In the genomic region with DNA sequence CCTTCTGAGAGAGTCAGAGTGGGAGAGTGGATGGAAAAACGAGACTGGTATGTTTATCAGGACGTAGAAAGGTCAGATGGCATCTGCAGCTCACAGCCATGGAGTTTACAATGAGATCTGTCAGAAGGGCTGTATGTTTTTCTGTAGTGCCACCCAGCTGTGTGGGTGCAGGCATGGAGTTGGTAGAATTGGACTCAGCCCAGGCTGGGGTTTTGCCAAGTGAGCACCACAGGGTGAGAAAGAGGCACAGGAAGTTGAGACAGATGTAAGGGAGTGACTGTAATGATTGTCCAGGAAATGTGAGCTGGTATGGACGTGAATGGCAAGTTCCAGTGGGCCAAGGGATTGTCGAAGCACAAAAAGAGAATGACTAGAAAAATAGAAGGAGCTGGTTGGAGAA, we compare ENCODE assay signal across 8 cellular contexts. TPM values are rescaled to one million over a fixed set of nuclear protein-coding genes. Genes with fewer than 3 reads are reported as not detected.
A peak's percentile ranks its signal among the peaks of the same experiment; 100 is the strongest.
DNase-seq lines count a peak whose midpoint lies in the region; ATAC-seq and TF ChIP-seq lines count a peak whose summit lies in the region.

No MANE protein-coding gene starts in this region.

- no peaks in the 10 kb centered on the region for H3K27me3 ChIP-seq in HL-60 (ENCODE audit: insufficient read depth, poor library complexity, severe bottlenecking)

- peak overlapping the region; percentile 69 for H3K4me3 Mint-ChIP-seq in natural killer cell treated with Interleukin-12 subunit alpha and Interleukin-12 subunit beta and Interleukin-15 and Interleukin-18, amount 100 ng/mL, for 72 hours

- H3K27me3 Mint-ChIP-seq in natural killer cell treated with Interleukin-12 subunit alpha and Interleukin-12 subunit beta and Interleukin-15 and Interleukin-18, amount 100 ng/mL, for 72 hours = no peaks in the 10 kb centered on the region

- ATAC-seq in SK-N-SH treated with all-trans-retinoic acid at 6 μM for 48 hours (peak; percentile 11), HG03108 (IDR thresholded peaks at IDR 0.05; ENCODE audit: unreplicated experiment) (no peak), HG03469 (IDR thresholded peaks at IDR 0.05; ENCODE audit: unreplicated experiment) (no peak), GM21360 (IDR thresholded peaks at IDR 0.05; ENCODE audit: unreplicated experiment) (no peak)
- peak; percentile 78 for ATAC-seq in natural killer cell treated with Interleukin-12 subunit alpha and Interleukin-12 subunit beta and Interleukin-15 and Interleukin-18, amount 100 ng/mL, for 72 hours

- peak; percentile 18 for TF ChIP-seq CTCF in HL-60 (IDR thresholded peaks at IDR 0.05; ENCODE audit: insufficient read depth, low read length)

- DNase-seq in HL-60 (ENCODE audit: low read depth in 1 of 2, low spot score in 1 of 2) (peak in 1 of 2 experiments; percentile 92), caudate nucleus (lab: John Stamatoyannopoulos, UW) (peak in 56 of 61 donors; percentile 9 to 87 (median 66)), OCI-M1 (lab: John Stamatoyannopoulos, UW) (no peak)
- peak; percentile 77 for DNase-seq in natural killer cell treated with Interleukin-12 subunit alpha and Interleukin-12 subunit beta and Interleukin-15 and Interleukin-18, amount 100 ng/mL, for 72 hours (ENCODE audit: low spot score)

- no peaks in the 10 kb centered on the region for H3K9me3 Mint-ChIP-seq in natural killer cell treated with Interleukin-12 subunit alpha and Interleukin-12 subunit beta and Interleukin-15 and Interleukin-18, amount 100 ng/mL, for 72 hours

- H3K27ac Mint-ChIP-seq in natural killer cell treated with Interleukin-12 subunit alpha and Interleukin-12 subunit beta and Interleukin-15 and Interleukin-18, amount 100 ng/mL, for 72 hours = peak overlapping the region; percentile 78 to 86

- peaks cover 51 to 60% of the 10 kb centered on the region in 2 donors for H3K4me1 Mint-ChIP-seq in natural killer cell treated with Interleukin-12 subunit alpha and Interleukin-12 subunit beta and Interleukin-15 and Interleukin-18, amount 100 ng/mL, for 72 hours (ENCODE audit: low read depth in 2 of 2)

- no peak overlapping the region for H3K4me3 ChIP-seq in HL-60 (replicated peaks; ENCODE audit: insufficient read depth, low read length)

- no peaks in the 10 kb centered on the region for H3K36me3 Mint-ChIP-seq in natural killer cell treated with Interleukin-12 subunit alpha and Interleukin-12 subunit beta and Interleukin-15 and Interleukin-18, amount 100 ng/mL, for 72 hours

- H3K27ac ChIP-seq in HL-60 (replicated peaks) (peak overlapping the region; percentile 18), caudate nucleus (ENCODE audit: low read depth, low read length) (peak overlapping the region; percentile 84)

TF ChIP-seq in SK-N-SH treated with all-trans-retinoic acid at 6 μM for 48 hours, 23 proteins besides CTCF, POLR2A, EP300 and RAD21:
- TF ChIP-seq ISL1 (CRISPR knock-in tag; IDR thresholded peaks at IDR 0.05) (no peak), BACH2 (CRISPR knock-in tag; IDR thresholded peaks at IDR 0.05; ENCODE audit: borderline replicate concordance) (no peak), GLIS3 (CRISPR knock-in tag; IDR thresholded peaks at IDR 0.05) (no peak), ZFP30 (CRISPR knock-in tag; IDR thresholded peaks at IDR 0.05) (no peak), ZNF565 (CRISPR knock-in tag; conservative IDR thresholded peaks at IDR 0.05; ENCODE audit: low read depth) (no peak), ZNF8 (CRISPR knock-in tag; IDR thresholded peaks at IDR 0.05) (no peak), ARNTL (CRISPR knock-in tag; IDR thresholded peaks at IDR 0.05; ENCODE audit: borderline replicate concordance, low read depth) (no peak)
- TF ChIP-seq, protein P1, sequence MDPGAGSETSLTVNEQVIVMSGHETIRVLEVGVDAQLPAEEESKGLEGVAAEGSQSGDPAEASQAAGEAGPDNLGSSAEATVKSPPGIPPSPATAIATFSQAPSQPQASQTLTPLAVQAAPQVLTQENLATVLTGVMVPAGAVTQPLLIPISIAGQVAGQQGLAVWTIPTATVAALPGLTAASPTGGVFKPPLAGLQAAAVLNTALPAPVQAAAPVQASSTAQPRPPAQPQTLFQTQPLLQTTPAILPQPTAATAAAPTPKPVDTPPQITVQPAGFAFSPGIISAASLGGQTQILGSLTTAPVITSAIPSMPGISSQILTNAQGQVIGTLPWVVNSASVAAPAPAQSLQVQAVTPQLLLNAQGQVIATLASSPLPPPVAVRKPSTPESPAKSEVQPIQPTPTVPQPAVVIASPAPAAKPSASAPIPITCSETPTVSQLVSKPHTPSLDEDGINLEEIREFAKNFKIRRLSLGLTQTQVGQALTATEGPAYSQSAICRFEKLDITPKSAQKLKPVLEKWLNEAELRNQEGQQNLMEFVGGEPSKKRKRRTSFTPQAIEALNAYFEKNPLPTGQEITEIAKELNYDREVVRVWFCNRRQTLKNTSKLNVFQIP (CRISPR knock-in tag; IDR thresholded peaks at IDR 0.05; ENCODE audit: borderline replicate concordance, low read depth) = no peak

RNA-seq across cellular contexts. Expression of a gene that starts 9.1 kb away (rescaled TPM):
- total RNA-seq in natural killer cell treated with Interleukin-12 subunit alpha and Interleukin-12 subunit beta and Interleukin-15 and Interleukin-18, amount 100 ng/mL, for 72 hours = 100 to 1,000 TPM in 1 of 2 donors, 10 to 100 TPM in 1; 81.6 to 114 TPM

RNA-seq across cellular contexts. Expression of a gene that starts 9.6 kb away (rescaled TPM):
- 1 to 10 TPM; 2.9 TPM for total RNA-seq in natural killer cell treated with Interleukin-12 subunit alpha and Interleukin-12 subunit beta and Interleukin-15 and Interleukin-18, amount 100 ng/mL, for 72 hours

RNA-seq across cellular contexts. Expression of a gene that starts 36.6 kb away (rescaled TPM):
- total RNA-seq in natural killer cell treated with Interleukin-12 subunit alpha and Interleukin-12 subunit beta and Interleukin-15 and Interleukin-18, amount 100 ng/mL, for 72 hours = under 1 TPM in 1 of 2 donors, not detected in 1; 0.21 TPM

RNA-seq across cellular contexts. Expression of a gene that starts 56.2 kb away (rescaled TPM):
- under 1 TPM in 1 of 2 donors, not detected in 1; 0.10 TPM for total RNA-seq in natural killer cell treated with Interleukin-12 subunit alpha and Interleukin-12 subunit beta and Interleukin-15 and Interleukin-18, amount 100 ng/mL, for 72 hours

Comparison
In these comparisons a context has a peak if more than half of its experiments do, and no peak if none do; other contexts are left out.
1. ATAC-seq: peak in SK-N-SH treated with all-trans-retinoic acid at 6 μM for 48 hours (single experiment) and natural killer cell treated with Interleukin-12 subunit alpha and Interleukin-12 subunit beta and Interleukin-15 and Interleukin-18, amount 100 ng/mL, for 72 hours (2 of 2); none in HG03108 (single experiment), HG03469 (single experiment) and GM21360 (single experiment).